ENCODE assay signal across 17 cellular contexts in the genomic region with DNA sequence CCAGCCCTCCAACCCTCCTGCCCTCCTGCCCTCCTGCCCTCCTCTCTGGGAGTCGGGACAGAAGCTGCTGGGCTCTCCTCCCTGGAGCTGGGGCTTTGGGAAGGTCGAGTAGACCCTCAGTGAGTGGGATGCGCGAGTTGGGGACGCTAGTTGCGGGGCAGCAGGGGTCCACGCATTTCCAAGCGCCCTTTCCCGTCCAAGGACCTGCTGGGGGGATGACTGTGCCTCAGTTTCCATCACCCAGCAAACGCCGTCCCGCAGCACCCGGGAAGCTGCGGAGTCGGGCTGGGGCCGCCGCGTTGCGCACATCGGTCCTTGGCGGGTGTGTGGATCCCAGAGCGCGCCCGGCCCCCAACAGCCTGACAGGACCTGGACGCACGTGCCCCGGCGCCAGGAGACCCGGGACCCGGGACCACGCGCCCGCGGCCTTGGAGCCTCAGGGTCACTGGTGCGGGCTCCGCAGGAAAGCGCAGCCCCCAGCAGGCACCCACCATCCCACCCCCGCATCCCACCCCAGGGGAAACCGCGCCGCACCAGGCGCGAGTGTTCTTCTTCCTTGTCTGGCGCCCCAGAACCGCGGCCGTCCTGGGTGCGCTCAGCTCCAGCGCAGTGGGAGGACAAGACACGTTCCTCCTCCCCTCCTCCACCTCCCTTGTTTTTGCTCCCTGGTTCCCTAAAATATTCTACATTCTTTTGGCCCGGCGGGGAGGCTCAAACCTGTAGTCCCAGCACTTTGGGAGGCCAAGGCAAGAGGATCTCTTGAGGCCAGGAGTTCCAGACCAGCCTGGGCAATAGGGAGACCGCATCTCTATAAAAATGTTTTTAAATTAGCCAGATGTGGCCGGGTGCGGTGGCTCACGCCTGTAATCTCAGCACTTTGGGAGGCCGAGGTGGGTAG. TPM values are rescaled to one million over a fixed set of nuclear protein-coding genes. Genes with fewer than 3 reads are reported as not detected.
A peak's percentile ranks its signal among the peaks of the same experiment; 100 is the strongest.
DNase-seq lines count a peak whose midpoint lies in the region; ATAC-seq and TF ChIP-seq lines count a peak whose summit lies in the region.
"Had no signal": no experiment of that assay in that cellular context is flagged by ENCODE, and none has a peak within 500 bp of the region (broad histone marks: within the 10 kb centered on the region; RNA-seq: fewer than 3 reads in every experiment).

No MANE protein-coding gene starts in this region.

- CTCF ChIA-PET in SK-N-SH (lab: Yijun Ruan, JAX) = interaction anchor here (0.6 to 9.3 kb wide), 6 partner anchors 8 to 239 kb away, joined by 3 to 128 read pairs (median 4); a partner anchor contains a TSS

- no peaks in the 10 kb centered on the region for H3K9me3 ChIP-seq in SK-N-SH
- no peaks in the 10 kb centered on the region for H3K9me3 ChIP-seq in endodermal cell (ENCODE audit: control insufficient read depth, low read length)
- H3K9me3 ChIP-seq in neuronal stem cell (replicated peaks in 1 of 2; ENCODE audit: control insufficient read depth in 2 of 2, insufficient read depth in 1 of 2, low read depth in 1 of 2, low read length in 2 of 2) = peaks cover 0 to 11% of the 10 kb centered on the region in 2 donors
- no peaks in the 10 kb centered on the region for H3K9me3 ChIP-seq in colonic mucosa
- no peaks in the 10 kb centered on the region for H3K9me3 ChIP-seq in T-helper 17 cell (ENCODE audit: control insufficient read depth, low read length, poor library complexity, severe bottlenecking)
- H3K9me3 ChIP-seq: BLaER1, HAP-1 had no signal

- H2BK5ac ChIP-seq in neuronal stem cell (ENCODE audit: low read length) = peak overlapping the region; percentile 24

- H3K4me1 Mint-ChIP-seq in IgD-negative memory B cell (peaks cover 0 to 1% (median 0%) of the 10 kb centered on the region in 3 donors), endodermal cell (no peaks in the 10 kb centered on the region), T-helper 17 cell (peaks cover 6% of the 10 kb centered on the region)

- H2BK15ac ChIP-seq in neuronal stem cell (ENCODE audit: low read length) = no peak overlapping the region

- POLR2A ChIA-PET in SK-N-SH (lab: Yijun Ruan, JAX) = no interaction called here

- H3K79me1 ChIP-seq in neuronal stem cell (ENCODE audit: low read depth, low read length) = no peaks in the 10 kb centered on the region

- no peak overlapping the region for H2BK12ac ChIP-seq in neuronal stem cell (ENCODE audit: low read length)

- H3K4me2 ChIP-seq in SK-N-SH (no peak overlapping the region), neuronal stem cell (ENCODE audit: insufficient read depth, low read length, poor library complexity, severe bottlenecking) (no peak overlapping the region)
- H3K4me2 ChIP-seq: BLaER1 had no signal

- H3K27ac Mint-ChIP-seq in IgD-negative memory B cell = peak overlapping the region in 2 of 3 donors; percentile 62 to 94
- H3K27ac Mint-ChIP-seq in endodermal cell = no peak overlapping the region
- H3K27ac Mint-ChIP-seq in T-helper 17 cell = no peak overlapping the region
- H3K27ac Mint-ChIP-seq: CD4-positive, CD25-positive, alpha-beta regulatory T cell; HFFc6 had no signal

- H3K18ac ChIP-seq in neuronal stem cell (ENCODE audit: low read length) = peak overlapping the region; percentile 8

- TF ChIP-seq EP300 in SK-N-SH (IDR thresholded peaks at IDR 0.05; ENCODE audit: borderline replicate concordance in 1 of 2, low read depth in 1 of 2, low read length in 1 of 2) = no peak

- H2AK5ac ChIP-seq in neuronal stem cell (ENCODE audit: low read depth, low read length) = peak overlapping the region; percentile 70

- H2AFZ ChIP-seq in SK-N-SH (ENCODE audit: low read depth) (no peak overlapping the region), neuronal stem cell (ENCODE audit: low read length) (no peak overlapping the region)
- H2AFZ ChIP-seq: GM23248 had no signal

- ATAC-seq in SK-N-SH treated with all-trans-retinoic acid at 6 μM for 48 hours (no peak), T-helper 17 cell (no peak)
- ATAC-seq: HepG2 had no signal

- no peaks in the 10 kb centered on the region for H3K4me1 ChIP-seq in SK-N-SH (ENCODE audit: control insufficient read depth in 1 of 2, insufficient read depth in 2 of 2, low read depth in 1 of 2, low read length in 1 of 2)
- H3K4me1 ChIP-seq in endodermal cell (ENCODE audit: control insufficient read depth, insufficient read depth, low read length) = no peaks in the 10 kb centered on the region
- H3K4me1 ChIP-seq in neuronal stem cell (ENCODE audit: control insufficient read depth in 2 of 2, insufficient read depth in 1 of 2, low read depth in 1 of 2, low read length in 2 of 2) = peaks cover 3 to 8% of the 10 kb centered on the region in 2 donors
- no peaks in the 10 kb centered on the region for H3K4me1 ChIP-seq in colonic mucosa
- H3K4me1 ChIP-seq: HAP-1 had no signal

- no peak overlapping the region for H3K4me3 ChIP-seq in SK-N-SH (ENCODE audit: low read depth in 2 of 2, low read length in 1 of 2)
- H3K4me3 ChIP-seq in endodermal cell (ENCODE audit: low read length) = no peak overlapping the region
- H3K4me3 ChIP-seq in neuronal stem cell (ENCODE audit: low read length in 2 of 2) = no peak overlapping the region
- no peak overlapping the region for H3K4me3 ChIP-seq in colonic mucosa
- H3K4me3 ChIP-seq: BLaER1, GM23248, HAP-1 had no signal

- no peak overlapping the region for H3K4ac ChIP-seq in neuronal stem cell (ENCODE audit: low read length)

- TF ChIP-seq CTCF in SK-N-SH (IDR thresholded peaks at IDR 0.05) = no peak
- no peak for TF ChIP-seq CTCF in endodermal cell (conservative IDR thresholded peaks at IDR 0.05)
- no peak for TF ChIP-seq CTCF in colonic mucosa (IDR thresholded peaks at IDR 0.05)

- H3K27me3 Mint-ChIP-seq in IgD-negative memory B cell (peaks cover 51% of the 10 kb centered on the region), endodermal cell (ENCODE audit: insufficient read depth) (peaks cover 100% of the 10 kb centered on the region), T-helper 17 cell (peaks cover 46% of the 10 kb centered on the region)

- no peaks in the 10 kb centered on the region for H3K9me3 Mint-ChIP-seq in IgD-negative memory B cell
- H3K9me3 Mint-ChIP-seq in endodermal cell = no peaks in the 10 kb centered on the region
- H3K9me3 Mint-ChIP-seq: CD4-positive, CD25-positive, alpha-beta regulatory T cell; HFFc6 had no signal

- intact Hi-C loops in colonic mucosa (cut with DNase I) = no loop called here

- no peaks in the 10 kb centered on the region for H3K9me2 ChIP-seq in SK-N-SH

- no peak for TF ChIP-seq RAD21 in SK-N-SH (IDR thresholded peaks at IDR 0.05; ENCODE audit: low read length)

- H3K36me3 ChIP-seq in SK-N-SH (replicated peaks in 1 of 2; ENCODE audit: control insufficient read depth in 1 of 2, insufficient read depth in 2 of 2, low read length in 1 of 2) = no peaks in the 10 kb centered on the region
- H3K36me3 ChIP-seq in endodermal cell (ENCODE audit: control insufficient read depth, insufficient read depth, low read length) = no peaks in the 10 kb centered on the region
- no peaks in the 10 kb centered on the region for H3K36me3 ChIP-seq in neuronal stem cell (replicated peaks in 1 of 2; ENCODE audit: control insufficient read depth in 2 of 2, insufficient read depth in 2 of 2, low read length in 2 of 2)
- H3K36me3 ChIP-seq in colonic mucosa = no peaks in the 10 kb centered on the region
- H3K36me3 ChIP-seq: BLaER1, HAP-1 had no signal

- H3K4me3 Mint-ChIP-seq in IgD-negative memory B cell (peak overlapping the region in 1 of 4 donors; percentile 43), endodermal cell (no peak overlapping the region), T-helper 17 cell (no peak overlapping the region)
- H3K4me3 Mint-ChIP-seq: CD4-positive, CD25-positive, alpha-beta regulatory T cell; HFFc6 had no signal

- no peak overlapping the region for H4K8ac ChIP-seq in neuronal stem cell (ENCODE audit: low read depth, low read length)

- H3K27me3 ChIP-seq in SK-N-SH (ENCODE audit: insufficient read depth) (peaks cover 95% of the 10 kb centered on the region), endodermal cell (ENCODE audit: control insufficient read depth, insufficient read depth, low read length, poor library complexity, severe bottlenecking) (peaks cover 100% of the 10 kb centered on the region), neuronal stem cell (ENCODE audit: control insufficient read depth in 3 of 3, insufficient read depth in 3 of 3, low read depth in 1 of 3, low read length in 3 of 3) (peaks cover 78 to 99% (median 98%) of the 10 kb centered on the region in 3 experiments), colonic mucosa (peaks cover 88% of the 10 kb centered on the region)

- H3K9ac ChIP-seq in SK-N-SH (no peak overlapping the region), endodermal cell (ENCODE audit: extremely low read depth, low read length, poor library complexity, severe bottlenecking) (no peak overlapping the region), neuronal stem cell (ENCODE audit: low read depth, low read length, poor library complexity) (no peak overlapping the region), colonic mucosa (ENCODE audit: low read depth in 2 of 2, low read length in 2 of 2) (no peak overlapping the region)
- H3K9ac ChIP-seq: BLaER1, GM23248 had no signal

- no peak overlapping the region for H3K14ac ChIP-seq in neuronal stem cell (ENCODE audit: low read length)

- H3K79me2 ChIP-seq in SK-N-SH (ENCODE audit: insufficient read depth) = no peaks in the 10 kb centered on the region

- peak overlapping the region; percentile 95 for H3K23ac ChIP-seq in neuronal stem cell (ENCODE audit: low read depth, low read length, poor library complexity)

- H3K36me3 Mint-ChIP-seq in IgD-negative memory B cell (no peaks in the 10 kb centered on the region), endodermal cell (ENCODE audit: low read depth) (no peaks in the 10 kb centered on the region), T-helper 17 cell (ENCODE audit: low read depth) (peaks cover 4% of the 10 kb centered on the region)
- H3K36me3 Mint-ChIP-seq: CD4-positive, CD25-positive, alpha-beta regulatory T cell had no signal

- DNase-seq in SK-N-SH (peak; percentile 41), endodermal cell (peak; percentile 55), neuronal stem cell (ENCODE audit: low spot score) (no peak), SIG-M5 treated with dmso at 0.1 percent for 504 hours (lab: John Stamatoyannopoulos, UW; ENCODE audit: unreplicated experiment) (no peak), colonic mucosa (no peak), T-helper 17 cell (no peak)
- DNase-seq: AML-193; CD4-positive, CD25-positive, alpha-beta regulatory T cell; DMS53; GM23248; HFFc6 had no signal

- 4% methylated on average over 29 of the region's 57 CpGs for WGBS in SK-N-SH (ENCODE audit: low lambda C conversion rate)
- 13 to 14% methylated on average over 39 to 56 of the region's 57 CpGs for WGBS in endodermal cell (ENCODE audit: insufficient coverage in 1 of 2, insufficient read length in 1 of 2), 2 experiments
- no CpG with 5 or more reads among the region's 57 CpGs for WGBS in neuronal stem cell (ENCODE audit: extremely low coverage in 2 of 2, insufficient read length in 2 of 2, insufficient replicate concordance in 1 of 2), 2 donors

- no peak overlapping the region for H4K91ac ChIP-seq in neuronal stem cell (ENCODE audit: low read depth, low read length, poor library complexity)

- H3K27ac ChIP-seq in SK-N-SH (ENCODE audit: low read depth in 2 of 2, low read length in 1 of 2) (no peak overlapping the region), endodermal cell (ENCODE audit: low read depth, low read length) (no peak overlapping the region), neuronal stem cell (replicated peaks; ENCODE audit: low read length) (no peak overlapping the region), colonic mucosa (no peak overlapping the region)
- H3K27ac ChIP-seq: 22Rv1, BLaER1, GM23248 had no signal

- H3F3A ChIP-seq in SK-N-SH (replicated peaks; ENCODE audit: insufficient read depth) = peaks cover 5% of the 10 kb centered on the region

- H4K20me1 ChIP-seq in SK-N-SH (ENCODE audit: insufficient read depth) = peaks cover 13% of the 10 kb centered on the region; the same call in 1 of the 2 replicates

- no peak overlapping the region for H2BK120ac ChIP-seq in neuronal stem cell (ENCODE audit: low read depth, low read length)

RNA-seq across cellular contexts. Expression of a gene that starts 9.2 kb away (rescaled TPM):
- polyA plus RNA-seq in SK-N-SH (2012; rRNA removed) (not detected in 2 replicates), IgD-negative memory B cell (not detected)
- polyA plus RNA-seq in SK-N-SH (2012; cell fraction: cytosol; rRNA removed) = not detected in 2 replicates
- not detected in 2 replicates for polyA plus RNA-seq in SK-N-SH (2012; cell fraction: nucleus; rRNA removed)
- total RNA-seq in endodermal cell (under 1 TPM in 1 of 2 donors, not detected in 1; 0.04 TPM), colonic mucosa (under 1 TPM in 1 of 2 donors, not detected in 1; 0.05 TPM), T-helper 17 cell (not detected)
- polyA plus RNA-seq in endodermal cell (2013, experiment 1 of 2) = 0.32 TPM
- 0.29 TPM for polyA plus RNA-seq in endodermal cell (2013, experiment 2 of 2)
- 0.03 TPM for polyA plus RNA-seq in neuronal stem cell (2013, experiment 1 of 2)
- polyA plus RNA-seq in neuronal stem cell (2013, experiment 2 of 2) = 0.01 TPM
- total RNA-seq: CD4-positive, CD25-positive, alpha-beta regulatory T cell; GM23248; HepG2; HFFc6 had no signal
- polyA plus RNA-seq: CD4-positive, CD25-positive, alpha-beta regulatory T cell; GM23248 had no signal

RNA-seq across cellular contexts. Expression of a gene that starts 49.6 kb away (rescaled TPM):
- polyA plus RNA-seq in SK-N-SH (2012; rRNA removed) = 6.2 and 8.0 TPM in 2 replicates
- polyA plus RNA-seq in SK-N-SH (2012; cell fraction: cytosol; rRNA removed) = 3.1 and 4.9 TPM in 2 replicates
- 20.8 and 25.6 TPM in 2 replicates for polyA plus RNA-seq in SK-N-SH (2012; cell fraction: nucleus; rRNA removed)
- 1.2 TPM for polyA plus RNA-seq in IgD-negative memory B cell
- 1 to 10 TPM; 2.3 to 3.4 TPM for total RNA-seq in endodermal cell
- polyA plus RNA-seq in endodermal cell (2013, experiment 1 of 2) = 3.7 TPM
- 3.3 TPM for polyA plus RNA-seq in endodermal cell (2013, experiment 2 of 2)
- 0.79 TPM for polyA plus RNA-seq in neuronal stem cell (2013, experiment 1 of 2)
- 0.80 TPM for polyA plus RNA-seq in neuronal stem cell (2013, experiment 2 of 2)
- total RNA-seq in colonic mucosa = under 1 TPM; 0.15 to 0.42 TPM
- total RNA-seq in T-helper 17 cell = 1 to 10 TPM; 4.6 to 6.0 TPM

Comparison
In these comparisons a context has a peak if more than half of its experiments do, and no peak if none do; other contexts are left out.
1. DNase-seq: peak in SK-N-SH (single experiment) and endodermal cell (single experiment); none in neuronal stem cell (single experiment), SIG-M5 treated with dmso at 0.1 percent for 504 hours (single experiment), colonic mucosa (single experiment) and T-helper 17 cell (0 of 3).
2. H3K27ac Mint-ChIP-seq: peak in IgD-negative memory B cell (2 of 3); none in endodermal cell (single experiment) and T-helper 17 cell (single experiment).